Comparison of ENCODE assay signal across 18 cellular contexts in genomic region chr13:21948781-21949474, GRCh38.
DNase-seq lines count a peak whose midpoint lies in the region; ATAC-seq and TF ChIP-seq lines count a peak whose summit lies in the region.
"Had no signal": no experiment of that assay in that cellular context is flagged by ENCODE, and none has a peak within 500 bp of the region (broad histone marks: within the 10 kb centered on the region; RNA-seq: fewer than 3 reads in every experiment).

No MANE protein-coding gene starts in this region.

- H3K79me2 ChIP-seq in DND-41 (ENCODE audit: insufficient read depth, low read length) (no peaks in the 10 kb centered on the region), mesendoderm (ENCODE audit: control insufficient read depth, insufficient read depth, low read length) (no peaks in the 10 kb centered on the region)

- H2BK5ac ChIP-seq in mesendoderm (ENCODE audit: low read length) = no peak overlapping the region

- no peaks in the 10 kb centered on the region for H4K20me1 ChIP-seq in DND-41 (ENCODE audit: insufficient read depth, low read length)

- no peak overlapping the region for H2BK15ac ChIP-seq in mesendoderm (replicated peaks; ENCODE audit: low read depth)

- no peak overlapping the region for H3K56ac ChIP-seq in mesendoderm (ENCODE audit: low read length)

- H2AFZ ChIP-seq in DND-41 (ENCODE audit: low read depth, low read length) = peak overlapping the region; percentile 57; the same call in 1 of the 2 replicates

- H3K4ac ChIP-seq in mesendoderm (ENCODE audit: low read depth, low read length) = no peak overlapping the region

- 75 to 84% methylated on average over 15 of the region's 15 CpGs for whole genome bisulfite sequencing in heart right ventricle, 2 donors
- WGBS in mesendoderm (ENCODE audit: extremely low coverage, insufficient coverage, low lambda C conversion rate) = no CpG with 5 or more reads among the region's 15 CpGs

- H3K36me3 ChIP-seq in DND-41 (ENCODE audit: insufficient read depth, low read length) (no peaks in the 10 kb centered on the region), heart right ventricle (no peaks in the 10 kb centered on the region), mesendoderm (ENCODE audit: control insufficient read depth, insufficient read depth, low read length) (no peaks in the 10 kb centered on the region)
- H3K36me3 ChIP-seq: ascending aorta, colonic mucosa, heart left ventricle, SJCRH30, thoracic aorta had no signal

- no peak overlapping the region for H4K8ac ChIP-seq in mesendoderm (ENCODE audit: low read depth, low read length)

- intact Hi-C loops in heart right ventricle (cut with DNase I) = no loop called here

- H3K4me3 ChIP-seq in DND-41 (ENCODE audit: low read depth in 1 of 2, low read length in 2 of 2) = no peak overlapping the region
- no peak overlapping the region for H3K4me3 ChIP-seq in heart right ventricle
- no peak overlapping the region for H3K4me3 ChIP-seq in mesendoderm (ENCODE audit: low read length)
- H3K4me3 ChIP-seq: ascending aorta, colonic mucosa, heart left ventricle, SJCRH30, thoracic aorta had no signal

- H3K9ac ChIP-seq in DND-41 (ENCODE audit: low read depth, low read length) (no peak overlapping the region), mesendoderm (ENCODE audit: low read length) (no peak overlapping the region)

- peak overlapping the region; percentile 65 for H3K27ac ChIP-seq in DND-41 (ENCODE audit: low read length)
- H3K27ac ChIP-seq in heart right ventricle = no peak overlapping the region
- no peak overlapping the region for H3K27ac ChIP-seq in mesendoderm (ENCODE audit: low read depth, low read length)
- H3K27ac ChIP-seq: ascending aorta, colonic mucosa, epithelial cell of prostate, heart left ventricle, SJCRH30, thoracic aorta had no signal

- no peak overlapping the region for H2AK5ac ChIP-seq in mesendoderm (ENCODE audit: low read length)

- H2BK120ac ChIP-seq in mesendoderm (ENCODE audit: low read depth, low read length) = no peak overlapping the region

- H3K18ac ChIP-seq in mesendoderm (ENCODE audit: low read length) = no peak overlapping the region

- H3K23ac ChIP-seq in mesendoderm (ENCODE audit: low read length) = no peak overlapping the region

- H3K27me3 ChIP-seq in DND-41 (ENCODE audit: insufficient read depth, low read length, poor library complexity) (no peaks in the 10 kb centered on the region), heart right ventricle (no peaks in the 10 kb centered on the region), mesendoderm (ENCODE audit: insufficient read depth, low read length, poor library complexity) (no peaks in the 10 kb centered on the region)
- H3K27me3 ChIP-seq: ascending aorta, colonic mucosa, heart left ventricle, SJCRH30 had no signal

- peak; percentile 79 for ATAC-seq in DND-41 (ENCODE audit: insufficient read depth, low read depth)
- ATAC-seq in GM19397 (IDR thresholded peaks at IDR 0.05; ENCODE audit: unreplicated experiment) = peak; percentile 63
- peak; percentile 87 for ATAC-seq in HG02759 (IDR thresholded peaks at IDR 0.05; ENCODE audit: unreplicated experiment)
- peak; percentile 48 for ATAC-seq in HG03521 (IDR thresholded peaks at IDR 0.05; ENCODE audit: unreplicated experiment)
- ATAC-seq in heart right ventricle = no peak
- ATAC-seq in GM19023 (IDR thresholded peaks at IDR 0.05; ENCODE audit: unreplicated experiment) = no peak
- ATAC-seq: activated CD8-positive, alpha-beta T cell treated with anti-CD3 and anti-CD28 coated beads for 36 hours; heart left ventricle; left cardiac atrium had no signal

- H3K9me3 ChIP-seq in DND-41 (ENCODE audit: insufficient read depth, low read length, severe bottlenecking) (peaks cover 11% of the 10 kb centered on the region), heart right ventricle (peaks cover 0 to 27% (median 14%) of the 10 kb centered on the region in 11 donors)
- H3K9me3 ChIP-seq: colonic mucosa had no signal

- H4K5ac ChIP-seq in mesendoderm (ENCODE audit: low read length) = no peak overlapping the region

- H3K79me1 ChIP-seq in mesendoderm (ENCODE audit: low read length) = no peaks in the 10 kb centered on the region

- H3K4me1 ChIP-seq in DND-41 (ENCODE audit: insufficient read depth, low read length) (peaks cover 17% of the 10 kb centered on the region), heart right ventricle (no peaks in the 10 kb centered on the region), mesendoderm (ENCODE audit: control insufficient read depth, low read depth, low read length) (no peaks in the 10 kb centered on the region)
- H3K4me1 ChIP-seq: ascending aorta, colonic mucosa, heart left ventricle, SJCRH30 had no signal

- H3K4me2 ChIP-seq in DND-41 (ENCODE audit: insufficient read depth, low read length) (no peak overlapping the region), mesendoderm (ENCODE audit: low read length) (no peak overlapping the region)

- TF ChIP-seq CTCF in DND-41 (IDR thresholded peaks at IDR 0.05; ENCODE audit: borderline replicate concordance, extremely low read depth, low read length, poor library complexity, severe bottlenecking) (no peak), heart right ventricle (IDR thresholded peaks at IDR 0.05) (no peak), GM10266 (IDR thresholded peaks at IDR 0.05; ENCODE audit: control insufficient read depth, insufficient read depth, low read depth, missing control alignments) (no peak)

- DNase-seq in DND-41 (peak; percentile 44), heart right ventricle (no peak), GM10266 (ENCODE audit: extremely low spot score) (no peak), mesendoderm (no peak)
- DNase-seq: activated CD8-positive, alpha-beta T cell treated with anti-CD3 and anti-CD28 coated beads for 36 hours; Calu3; colonic mucosa; heart left ventricle; left cardiac atrium; NCI-H2081 treated with DMSO at 0.1 percent for 48 hours; SJCRH30 had no signal

Comparison
In these comparisons a context has a peak if more than half of its experiments do, and no peak if none do; other contexts are left out.
1. ATAC-seq: peak in DND-41 (single experiment), GM19397 (single experiment), HG02759 (single experiment) and HG03521 (single experiment); none in heart right ventricle (0 of 8) and GM19023 (single experiment).